24 cellular contexts compared by ENCODE assay signal in the genomic region with DNA sequence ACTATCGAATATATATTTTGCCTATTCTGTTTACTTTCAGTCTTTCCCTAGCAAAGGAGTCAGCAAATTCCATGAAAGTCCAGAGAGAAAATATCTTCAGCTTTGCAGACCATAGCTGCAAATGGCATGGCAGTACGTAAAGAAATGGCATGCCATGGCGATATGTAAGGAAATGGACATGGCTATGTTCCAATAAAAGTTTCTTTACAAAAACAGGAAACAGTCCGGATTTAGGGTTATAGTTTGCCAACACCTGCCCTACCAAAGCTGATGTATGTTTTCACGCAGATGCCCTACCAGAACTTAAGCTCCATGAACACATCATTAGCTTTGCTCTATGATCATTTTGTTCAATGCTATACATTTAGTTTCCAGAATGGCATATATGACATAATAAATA.
"Had no signal": no experiment of that assay in that cellular context is flagged by ENCODE, and none has a peak within 500 bp of the region (broad histone marks: within the 10 kb centered on the region; RNA-seq: fewer than 3 reads in every experiment).

No MANE protein-coding gene starts in this region.

- H2AFZ ChIP-seq: neural progenitor cell had no signal

- H3K27ac ChIP-seq: breast epithelium, colonic mucosa, neural progenitor cell, prostate gland, spleen, uterus, WERI-Rb-1 had no signal

- H3K27me3 ChIP-seq: breast epithelium, colonic mucosa, heart left ventricle, neural progenitor cell, spleen, tibial nerve, uterus had no signal

- H3K4me3 Mint-ChIP-seq: activated naive CD8-positive, alpha-beta T cell treated with anti-CD3 and anti-CD28 coated beads, Interleukin-2, amount 10 ng/mL, durations not matched to agents 7 days and 5 days; activated T-cell treated with anti-CD3 and anti-CD28 coated beads, Interleukin-2, amount 50 U/mL, for 24 hours; central memory CD8-positive, alpha-beta T cell; neural progenitor cell; T-helper 2 cell treated with Interferon-gamma antibody and Interleukin-4, amounts not matched to agents 5 μg/mL and 100 μg/mL, for 36 hours had no signal

- H3K9me3 ChIP-seq: breast epithelium, colonic mucosa, heart left ventricle, prostate gland, spleen, tibial nerve, uterus had no signal

- ATAC-seq: heart left ventricle; stimulated activated naive CD8-positive, alpha-beta T cell treated with anti-CD3 and anti-CD28 coated beads, Interleukin-15, Interleukin-2, amounts not matched to agents 100 U/mL and 50 U/mL, for 24 hours had no signal

- DNase-seq: activated CD4-positive, alpha-beta T cell treated with anti-CD3 and anti-CD28 coated beads for 1 hour; activated CD4-positive, alpha-beta T cell treated with anti-CD3 and anti-CD28 coated beads, Interleukin-2, amount 50 U/mL, for 1 hour; activated CD8-positive, alpha-beta memory T cell treated with anti-CD3 and anti-CD28 coated beads for 24 hours; activated CD8-positive, alpha-beta memory T cell treated with anti-CD3 and anti-CD28 coated beads, Interleukin-2, amount 50 U/mL, for 4 hours; activated naive CD4-positive, alpha-beta T cell treated with Interleukin-2 at 50 U/mL for 16 hours; activated naive CD8-positive, alpha-beta T cell treated with anti-CD3 and anti-CD28 coated beads, Interleukin-2, amount 10 ng/mL, durations not matched to agents 7 days and 5 days; activated T-cell treated with anti-CD3 and anti-CD28 coated beads, Interleukin-2, amount 50 U/mL, for 24 hours; amniotic stem cell; colonic mucosa; heart left ventricle; mesenchymal stem cell; stimulated activated CD4-positive, alpha-beta T cell treated with anti-CD3 and anti-CD28 coated beads, Interleukin-4, amount 100 ng/mL, for 1 hour; stimulated activated naive CD8-positive, alpha-beta T cell treated with anti-CD3 and anti-CD28 coated beads, Interleukin-15, Interleukin-2, amounts not matched to agents 100 U/mL and 50 U/mL, for 24 hours; substantia nigra; uterus; WERI-Rb-1 had no signal

- H3K9me3 Mint-ChIP-seq: activated naive CD8-positive, alpha-beta T cell treated with anti-CD3 and anti-CD28 coated beads, Interleukin-2, amount 10 ng/mL, durations not matched to agents 7 days and 5 days; activated T-cell treated with anti-CD3 and anti-CD28 coated beads, Interleukin-2, amount 50 U/mL, for 24 hours; activated T-helper 2 cell treated with anti-CD3 and anti-CD28 coated beads, Interferon-gamma antibody, Interleukin-2, Interleukin-4, amounts not matched to agents 10 μg/mL and 5 μg/mL and 100 μg/mL, durations not matched to agents 14 hours and 24 hours and 36 hours; central memory CD8-positive, alpha-beta T cell; neural progenitor cell; T-helper 2 cell treated with Interferon-gamma antibody and Interleukin-4, amounts not matched to agents 5 μg/mL and 100 μg/mL, for 36 hours had no signal

- H3K27me3 Mint-ChIP-seq: activated naive CD8-positive, alpha-beta T cell treated with anti-CD3 and anti-CD28 coated beads, Interleukin-2, amount 10 ng/mL, durations not matched to agents 7 days and 5 days; activated T-cell treated with anti-CD3 and anti-CD28 coated beads, Interleukin-2, amount 50 U/mL, for 24 hours; central memory CD8-positive, alpha-beta T cell had no signal

- H3K4me2 ChIP-seq: neural progenitor cell had no signal

- H3K4me3 ChIP-seq: breast epithelium, colonic mucosa, heart left ventricle, neural progenitor cell, prostate gland, spleen, tibial nerve, uterus had no signal

- H3K36me3 Mint-ChIP-seq: activated naive CD8-positive, alpha-beta T cell treated with anti-CD3 and anti-CD28 coated beads, Interleukin-2, amount 10 ng/mL, durations not matched to agents 7 days and 5 days; neural progenitor cell had no signal

- H3K36me3 ChIP-seq: breast epithelium, colonic mucosa, heart left ventricle, neural progenitor cell, prostate gland, tibial nerve, uterus, WERI-Rb-1 had no signal

- H3K9ac ChIP-seq: neural progenitor cell had no signal

- H3K27ac Mint-ChIP-seq: activated naive CD8-positive, alpha-beta T cell treated with anti-CD3 and anti-CD28 coated beads, Interleukin-2, amount 10 ng/mL, durations not matched to agents 7 days and 5 days; activated T-cell treated with anti-CD3 and anti-CD28 coated beads, Interleukin-2, amount 50 U/mL, for 24 hours; activated T-helper 2 cell treated with anti-CD3 and anti-CD28 coated beads, Interferon-gamma antibody, Interleukin-2, Interleukin-4, amounts not matched to agents 10 μg/mL and 5 μg/mL and 100 μg/mL, durations not matched to agents 14 hours and 24 hours and 36 hours; neural progenitor cell; T-helper 2 cell treated with Interferon-gamma antibody and Interleukin-4, amounts not matched to agents 5 μg/mL and 100 μg/mL, for 36 hours had no signal

- H3K4me1 ChIP-seq: breast epithelium, uterus had no signal
